ENCODE assay signal across 1 cellular context in genomic region chr3:124856687-124857086, GRCh38.
TF ChIP-seq lines count a peak whose summit lies in the region.

No MANE protein-coding gene starts in this region.

TF ChIP-seq in IMR-90, 13 proteins besides CTCF, POLR2A, EP300 and RAD21 (continued from another document):
- TF ChIP-seq, protein P1, sequence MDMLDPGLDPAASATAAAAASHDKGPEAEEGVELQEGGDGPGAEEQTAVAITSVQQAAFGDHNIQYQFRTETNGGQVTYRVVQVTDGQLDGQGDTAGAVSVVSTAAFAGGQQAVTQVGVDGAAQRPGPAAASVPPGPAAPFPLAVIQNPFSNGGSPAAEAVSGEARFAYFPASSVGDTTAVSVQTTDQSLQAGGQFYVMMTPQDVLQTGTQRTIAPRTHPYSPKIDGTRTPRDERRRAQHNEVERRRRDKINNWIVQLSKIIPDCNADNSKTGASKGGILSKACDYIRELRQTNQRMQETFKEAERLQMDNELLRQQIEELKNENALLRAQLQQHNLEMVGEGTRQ (IDR thresholded peaks at IDR 0.05; ENCODE audit: low read depth, low read length) = no peak; the same call in 1 of the 2 replicates
- TF ChIP-seq CEBPB (IDR thresholded peaks at IDR 0.05; ENCODE audit: low read depth, low read length) (no peak), RFX5 (IDR thresholded peaks at IDR 0.05; ENCODE audit: low read depth, low read length) (no peak), FOS (IDR thresholded peaks at IDR 0.05; ENCODE audit: low read depth, low read length) (no peak), ELK1 (IDR thresholded peaks at IDR 0.05; ENCODE audit: borderline replicate concordance, low read depth, low read length) (no peak), BHLHE40 (IDR thresholded peaks at IDR 0.05; ENCODE audit: low read depth, low read length) (no peak), RCOR1 (IDR thresholded peaks at IDR 0.05; ENCODE audit: insufficient replicate concordance, low read length) (no peak), MAZ (IDR thresholded peaks at IDR 0.05; ENCODE audit: borderline replicate concordance, low read depth, low read length) (no peak)
TF ChIP-seq in IMR-90: peak in this region for 0.
